Comparison of ENCODE assay signal across 1 cellular context in genomic region chr1:26692211-26692792, GRCh38.
A peak's percentile ranks its signal among the peaks of the same experiment; 100 is the strongest.
TF ChIP-seq lines count a peak whose summit lies in the region.

No MANE protein-coding gene starts in this region.

TF ChIP-seq in K562, 482 proteins besides CTCF, POLR2A, EP300 and RAD21 (continued from another document and continues in another):
- peak; percentile 27 for TF ChIP-seq NCOA1 (IDR thresholded peaks at IDR 0.05; ENCODE audit: low read depth)
- TF ChIP-seq TAF9B (IDR thresholded peaks at IDR 0.05; ENCODE audit: partially characterized antibody) = peak; percentile 89
- TF ChIP-seq, protein P1, sequence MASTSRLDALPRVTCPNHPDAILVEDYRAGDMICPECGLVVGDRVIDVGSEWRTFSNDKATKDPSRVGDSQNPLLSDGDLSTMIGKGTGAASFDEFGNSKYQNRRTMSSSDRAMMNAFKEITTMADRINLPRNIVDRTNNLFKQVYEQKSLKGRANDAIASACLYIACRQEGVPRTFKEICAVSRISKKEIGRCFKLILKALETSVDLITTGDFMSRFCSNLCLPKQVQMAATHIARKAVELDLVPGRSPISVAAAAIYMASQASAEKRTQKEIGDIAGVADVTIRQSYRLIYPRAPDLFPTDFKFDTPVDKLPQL (IDR thresholded peaks at IDR 0.05; ENCODE audit: extremely low read depth, insufficient read length) = no peak
- no peak for TF ChIP-seq ZNF717 (CRISPR knock-in tag; IDR thresholded peaks at IDR 0.05)
- no peak for TF ChIP-seq ZNF124 (CRISPR knock-in tag; IDR thresholded peaks at IDR 0.05)
- TF ChIP-seq ZBED1 (IDR thresholded peaks at IDR 0.05) = no peak
- no peak for TF ChIP-seq ZNF277 (CRISPR knock-in tag; IDR thresholded peaks at IDR 0.05; ENCODE audit: borderline replicate concordance)
- TF ChIP-seq, protein P2, sequence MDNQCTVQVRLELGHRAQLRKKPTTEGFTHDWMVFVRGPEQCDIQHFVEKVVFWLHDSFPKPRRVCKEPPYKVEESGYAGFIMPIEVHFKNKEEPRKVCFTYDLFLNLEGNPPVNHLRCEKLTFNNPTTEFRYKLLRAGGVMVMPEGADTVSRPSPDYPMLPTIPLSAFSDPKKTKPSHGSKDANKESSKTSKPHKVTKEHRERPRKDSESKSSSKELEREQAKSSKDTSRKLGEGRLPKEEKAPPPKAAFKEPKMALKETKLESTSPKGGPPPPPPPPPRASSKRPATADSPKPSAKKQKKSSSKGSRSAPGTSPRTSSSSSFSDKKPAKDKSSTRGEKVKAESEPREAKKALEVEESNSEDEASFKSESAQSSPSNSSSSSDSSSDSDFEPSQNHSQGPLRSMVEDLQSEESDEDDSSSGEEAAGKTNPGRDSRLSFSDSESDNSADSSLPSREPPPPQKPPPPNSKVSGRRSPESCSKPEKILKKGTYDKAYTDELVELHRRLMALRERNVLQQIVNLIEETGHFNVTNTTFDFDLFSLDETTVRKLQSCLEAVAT (IDR thresholded peaks at IDR 0.05) = peak in 1 of 2 experiments; percentile 69; a peak in 2 of 4 replicates
- TF ChIP-seq PURB (CRISPR knock-in tag; IDR thresholded peaks at IDR 0.05; ENCODE audit: low read depth) = no peak
- peak; percentile 51 to 64; a peak in 3 of 4 replicates for TF ChIP-seq MNT (conservative IDR thresholded peaks at IDR 0.05)
- TF ChIP-seq ZNF780A (CRISPR knock-in tag; IDR thresholded peaks at IDR 0.05) = no peak
- TF ChIP-seq, protein P3, sequence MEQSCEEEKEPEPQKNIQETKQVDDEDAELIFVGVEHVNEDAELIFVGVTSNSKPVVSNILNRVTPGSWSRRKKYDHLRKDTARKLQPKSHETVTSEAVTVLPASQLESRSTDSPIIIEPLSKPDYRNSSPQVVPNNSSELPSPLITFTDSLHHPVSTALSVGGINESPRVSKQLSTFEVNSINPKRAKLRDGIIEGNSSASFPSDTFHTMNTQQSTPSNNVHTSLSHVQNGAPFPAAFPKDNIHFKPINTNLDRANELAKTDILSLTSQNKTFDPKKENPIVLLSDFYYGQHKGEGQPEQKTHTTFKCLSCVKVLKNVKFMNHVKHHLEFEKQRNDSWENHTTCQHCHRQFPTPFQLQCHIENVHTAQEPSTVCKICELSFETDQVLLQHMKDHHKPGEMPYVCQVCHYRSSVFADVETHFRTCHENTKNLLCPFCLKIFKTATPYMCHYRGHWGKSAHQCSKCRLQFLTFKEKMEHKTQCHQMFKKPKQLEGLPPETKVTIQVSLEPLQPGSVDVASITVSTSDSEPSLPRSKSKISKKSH (CRISPR knock-in tag; IDR thresholded peaks at IDR 0.05) = no peak
- no peak for TF ChIP-seq ZNF143 (CRISPR knock-in tag; IDR thresholded peaks at IDR 0.05)
- no peak for TF ChIP-seq ZZZ3 (IDR thresholded peaks at IDR 0.05)
- TF ChIP-seq FIP1L1 (IDR thresholded peaks at IDR 0.05; ENCODE audit: low read depth, low read length, poor library complexity, severe bottlenecking) = no peak
- TF ChIP-seq ZNF561 (CRISPR knock-in tag; conservative IDR thresholded peaks at IDR 0.05) = no peak
- no peak for TF ChIP-seq ZNF239 (CRISPR knock-in tag; IDR thresholded peaks at IDR 0.05)
- TF ChIP-seq RFX1 (IDR thresholded peaks at IDR 0.05) = peak; percentile 40
- peak; percentile 51; the same call in 1 of the 2 replicates for TF ChIP-seq ESRRA (IDR thresholded peaks at IDR 0.05; ENCODE audit: borderline replicate concordance, low read depth)
- TF ChIP-seq, protein P4, sequence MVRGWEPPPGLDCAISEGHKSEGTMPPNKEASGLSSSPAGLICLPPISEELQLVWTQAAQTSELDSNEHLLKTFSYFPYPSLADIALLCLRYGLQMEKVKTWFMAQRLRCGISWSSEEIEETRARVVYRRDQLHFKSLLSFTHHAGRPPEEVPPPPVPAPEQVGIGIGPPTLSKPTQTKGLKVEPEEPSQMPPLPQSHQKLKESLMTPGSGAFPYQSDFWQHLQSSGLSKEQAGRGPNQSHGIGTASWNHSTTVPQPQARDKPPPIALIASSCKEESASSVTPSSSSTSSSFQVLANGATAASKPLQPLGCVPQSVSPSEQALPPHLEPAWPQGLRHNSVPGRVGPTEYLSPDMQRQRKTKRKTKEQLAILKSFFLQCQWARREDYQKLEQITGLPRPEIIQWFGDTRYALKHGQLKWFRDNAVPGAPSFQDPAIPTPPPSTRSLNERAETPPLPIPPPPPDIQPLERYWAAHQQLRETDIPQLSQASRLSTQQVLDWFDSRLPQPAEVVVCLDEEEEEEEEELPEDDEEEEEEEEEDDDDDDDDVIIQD (CRISPR knock-in tag; IDR thresholded peaks at IDR 0.05) = no peak
- TF ChIP-seq ARID1B (IDR thresholded peaks at IDR 0.05) = peak; percentile 35
- no peak for TF ChIP-seq U2AF2 (optimal IDR thresholded peaks at IDR 0.05; ENCODE audit: low read depth, low read length)
- peak; percentile 65 for TF ChIP-seq POLR2AphosphoS5 (IDR thresholded peaks at IDR 0.05; ENCODE audit: control insufficient read depth, insufficient read depth, low read depth, low read length)
- no peak for TF ChIP-seq HMG20B (CRISPR knock-in tag; IDR thresholded peaks at IDR 0.05)
- TF ChIP-seq ARID3B (CRISPR knock-in tag; IDR thresholded peaks at IDR 0.05; ENCODE audit: borderline replicate concordance) = no peak
- TF ChIP-seq IRF2 (CRISPR knock-in tag; IDR thresholded peaks at IDR 0.05) = no peak
- TF ChIP-seq MTA1 (IDR thresholded peaks at IDR 0.05; ENCODE audit: borderline replicate concordance) = peak; percentile 73; the same call in 1 of the 2 replicates
- TF ChIP-seq SOX6 (IDR thresholded peaks at IDR 0.05) = peak; percentile 61
- TF ChIP-seq, protein P5, sequence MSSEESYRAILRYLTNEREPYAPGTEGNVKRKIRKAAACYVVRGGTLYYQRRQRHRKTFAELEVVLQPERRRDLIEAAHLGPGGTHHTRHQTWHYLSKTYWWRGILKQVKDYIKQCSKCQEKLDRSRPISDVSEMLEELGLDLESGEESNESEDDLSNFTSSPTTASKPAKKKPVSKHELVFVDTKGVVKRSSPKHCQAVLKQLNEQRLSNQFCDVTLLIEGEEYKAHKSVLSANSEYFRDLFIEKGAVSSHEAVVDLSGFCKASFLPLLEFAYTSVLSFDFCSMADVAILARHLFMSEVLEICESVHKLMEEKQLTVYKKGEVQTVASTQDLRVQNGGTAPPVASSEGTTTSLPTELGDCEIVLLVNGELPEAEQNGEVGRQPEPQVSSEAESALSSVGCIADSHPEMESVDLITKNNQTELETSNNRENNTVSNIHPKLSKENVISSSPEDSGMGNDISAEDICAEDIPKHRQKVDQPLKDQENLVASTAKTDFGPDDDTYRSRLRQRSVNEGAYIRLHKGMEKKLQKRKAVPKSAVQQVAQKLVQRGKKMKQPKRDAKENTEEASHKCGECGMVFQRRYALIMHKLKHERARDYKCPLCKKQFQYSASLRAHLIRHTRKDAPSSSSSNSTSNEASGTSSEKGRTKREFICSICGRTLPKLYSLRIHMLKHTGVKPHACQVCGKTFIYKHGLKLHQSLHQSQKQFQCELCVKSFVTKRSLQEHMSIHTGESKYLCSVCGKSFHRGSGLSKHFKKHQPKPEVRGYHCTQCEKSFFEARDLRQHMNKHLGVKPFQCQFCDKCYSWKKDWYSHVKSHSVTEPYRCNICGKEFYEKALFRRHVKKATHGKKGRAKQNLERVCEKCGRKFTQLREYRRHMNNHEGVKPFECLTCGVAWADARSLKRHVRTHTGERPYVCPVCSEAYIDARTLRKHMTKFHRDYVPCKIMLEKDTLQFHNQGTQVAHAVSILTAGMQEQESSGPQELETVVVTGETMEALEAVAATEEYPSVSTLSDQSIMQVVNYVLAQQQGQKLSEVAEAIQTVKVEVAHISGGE (CRISPR knock-in tag; IDR thresholded peaks at IDR 0.05) = no peak; a peak in 2 of 6 replicates
- TF ChIP-seq, protein P6, sequence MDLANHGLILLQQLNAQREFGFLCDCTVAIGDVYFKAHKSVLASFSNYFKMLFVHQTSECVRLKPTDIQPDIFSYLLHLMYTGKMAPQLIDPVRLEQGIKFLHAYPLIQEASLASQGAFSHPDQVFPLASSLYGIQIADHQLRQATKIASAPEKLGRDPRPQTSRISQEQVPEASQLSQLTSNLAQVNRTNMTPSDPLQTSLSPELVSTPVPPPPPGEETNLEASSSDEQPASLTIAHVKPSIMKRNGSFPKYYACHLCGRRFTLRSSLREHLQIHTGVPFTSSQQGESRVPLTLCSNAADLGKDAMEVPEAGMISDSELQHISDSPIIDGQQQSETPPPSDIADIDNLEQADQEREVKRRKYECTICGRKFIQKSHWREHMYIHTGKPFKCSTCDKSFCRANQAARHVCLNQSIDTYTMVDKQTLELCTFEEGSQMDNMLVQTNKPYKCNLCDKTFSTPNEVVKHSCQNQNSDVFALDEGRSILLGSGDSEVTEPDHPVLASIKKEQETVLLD (IDR thresholded peaks at IDR 0.05) = peak; percentile 33; the same call in 1 of the 2 replicates
- TF ChIP-seq, protein P7, sequence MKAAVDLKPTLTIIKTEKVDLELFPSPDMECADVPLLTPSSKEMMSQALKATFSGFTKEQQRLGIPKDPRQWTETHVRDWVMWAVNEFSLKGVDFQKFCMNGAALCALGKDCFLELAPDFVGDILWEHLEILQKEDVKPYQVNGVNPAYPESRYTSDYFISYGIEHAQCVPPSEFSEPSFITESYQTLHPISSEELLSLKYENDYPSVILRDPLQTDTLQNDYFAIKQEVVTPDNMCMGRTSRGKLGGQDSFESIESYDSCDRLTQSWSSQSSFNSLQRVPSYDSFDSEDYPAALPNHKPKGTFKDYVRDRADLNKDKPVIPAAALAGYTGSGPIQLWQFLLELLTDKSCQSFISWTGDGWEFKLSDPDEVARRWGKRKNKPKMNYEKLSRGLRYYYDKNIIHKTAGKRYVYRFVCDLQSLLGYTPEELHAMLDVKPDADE (conservative IDR thresholded peaks at IDR 0.05; ENCODE audit: control insufficient read depth, low read depth, low read length) = 0 out of 2 replicates have a peak, but pooled peaks have one; percentile 45
- TF ChIP-seq ZC3H4 (CRISPR knock-in tag; IDR thresholded peaks at IDR 0.05; ENCODE audit: borderline replicate concordance) = no peak; the same call in 1 of the 2 replicates
- peak; percentile 64 for TF ChIP-seq MYC (IDR thresholded peaks at IDR 0.05; ENCODE audit: low read depth, low read length)
- TF ChIP-seq MYC (CRISPR knock-in tag; IDR thresholded peaks at IDR 0.05; ENCODE audit: borderline replicate concordance, low read depth) = no peak
- no peak for TF ChIP-seq NCOA2 (IDR thresholded peaks at IDR 0.05; ENCODE audit: partially characterized antibody in 2 of 2)
- peak; percentile 27; the same call in 1 of the 2 replicates for TF ChIP-seq ZKSCAN1 (IDR thresholded peaks at IDR 0.05; ENCODE audit: low read depth, low read length)
- TF ChIP-seq TCF3 (CRISPR knock-in tag; IDR thresholded peaks at IDR 0.05) = no peak
- TF ChIP-seq HCFC1 (IDR thresholded peaks at IDR 0.05; ENCODE audit: low read depth, low read length) = no peak; the same call in none of the 2 replicates
- no peak for TF ChIP-seq ZNF699 (CRISPR knock-in tag; IDR thresholded peaks at IDR 0.05; ENCODE audit: insufficient replicate concordance)
- TF ChIP-seq, protein P8, sequence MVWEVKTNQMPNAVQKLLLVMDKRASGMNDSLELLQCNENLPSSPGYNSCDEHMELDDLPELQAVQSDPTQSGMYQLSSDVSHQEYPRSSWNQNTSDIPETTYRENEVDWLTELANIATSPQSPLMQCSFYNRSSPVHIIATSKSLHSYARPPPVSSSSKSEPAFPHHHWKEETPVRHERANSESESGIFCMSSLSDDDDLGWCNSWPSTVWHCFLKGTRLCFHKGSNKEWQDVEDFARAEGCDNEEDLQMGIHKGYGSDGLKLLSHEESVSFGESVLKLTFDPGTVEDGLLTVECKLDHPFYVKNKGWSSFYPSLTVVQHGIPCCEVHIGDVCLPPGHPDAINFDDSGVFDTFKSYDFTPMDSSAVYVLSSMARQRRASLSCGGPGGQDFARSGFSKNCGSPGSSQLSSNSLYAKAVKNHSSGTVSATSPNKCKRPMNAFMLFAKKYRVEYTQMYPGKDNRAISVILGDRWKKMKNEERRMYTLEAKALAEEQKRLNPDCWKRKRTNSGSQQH (CRISPR knock-in tag; IDR thresholded peaks at IDR 0.05) = no peak
- TF ChIP-seq CBX1 (IDR thresholded peaks at IDR 0.05; ENCODE audit: low read depth) = no peak
- TF ChIP-seq GATAD2A (IDR thresholded peaks at IDR 0.05) = no peak; the same call in none of the 2 replicates
- no peak for TF ChIP-seq HOXB6 (CRISPR knock-in tag; IDR thresholded peaks at IDR 0.05; ENCODE audit: borderline replicate concordance)
- no peak for TF ChIP-seq SETDB1 (IDR thresholded peaks at IDR 0.05; ENCODE audit: low read length)
- TF ChIP-seq ZNF707 (CRISPR knock-in tag; conservative IDR thresholded peaks at IDR 0.05) = no peak
- no peak for TF ChIP-seq NFYB (IDR thresholded peaks at IDR 0.05; ENCODE audit: extremely low read depth, insufficient read length)
- TF ChIP-seq FOXJ2 (tag; IDR thresholded peaks at IDR 0.05) = 0 out of 2 replicates have a peak, but pooled peaks have one; percentile 49
- TF ChIP-seq SMARCA5 (IDR thresholded peaks at IDR 0.05) = no peak
- TF ChIP-seq NFIX (CRISPR knock-in tag; IDR thresholded peaks at IDR 0.05; ENCODE audit: low read depth) = no peak
- no peak for TF ChIP-seq DACH1 (IDR thresholded peaks at IDR 0.05; ENCODE audit: partially characterized antibody)
- TF ChIP-seq CSDE1 (IDR thresholded peaks at IDR 0.05) = no peak
- no peak; the same call in 1 of the 2 replicates for TF ChIP-seq SREBF1 (IDR thresholded peaks at IDR 0.05; ENCODE audit: borderline replicate concordance, low read depth, low read length)
